ENCODE assay signal across 15 cellular contexts in genomic region chr13:27822258-27822872, GRCh38. TPM values are rescaled to one million over a fixed set of nuclear protein-coding genes. Genes with fewer than 3 reads are reported as not detected.
DNase-seq lines count a peak whose midpoint lies in the region; ATAC-seq, FAIRE-seq and TF ChIP-seq lines count a peak whose summit lies in the region.
"Had no signal": no experiment of that assay in that cellular context is flagged by ENCODE, and none has a peak within 500 bp of the region (broad histone marks: within the 10 kb centered on the region; RNA-seq: fewer than 3 reads in every experiment).

No MANE protein-coding gene starts in this region.

- peaks cover 0 to 1% (median 0%) of the 10 kb centered on the region in 3 donors for H3K9me3 Mint-ChIP-seq in IgD-negative memory B cell

- TF ChIP-seq POLR2A in endothelial cell of umbilical vein (IDR thresholded peaks at IDR 0.05; ENCODE audit: low read depth, low read length) = no peak

- H3K27me3 Mint-ChIP-seq in IgD-negative memory B cell = peaks cover 46% of the 10 kb centered on the region

- FAIRE-seq in endothelial cell of umbilical vein (lab: Jason Lieb, UNC) = no peak

- H3K27me3 ChIP-seq in HAP-1 (ENCODE audit: low read depth) (peaks cover 7% of the 10 kb centered on the region; the same call in 1 of the 2 replicates), endothelial cell of umbilical vein (ENCODE audit: control insufficient read depth in 2 of 2, insufficient read depth in 2 of 2, low read length in 2 of 2) (peaks cover 37 to 40% of the 10 kb centered on the region in 2 experiments)

- H3K4me3 ChIP-seq in HAP-1 (no peak overlapping the region), endothelial cell of umbilical vein (replicated peaks in 1 of 3; ENCODE audit: insufficient read depth in 1 of 3, low read depth in 1 of 3, low read length in 3 of 3) (no peak overlapping the region)

- dilution Hi-C loops in endothelial cell of umbilical vein (cut with MboI; ENCODE audit: extremely low pct_ligation_motif_present, low sequenced_read_pairs) = no loop called here

- POLR2A ChIA-PET in endothelial cell of umbilical vein (lab: Charles Lee) = no interaction called here

- H3K9me1 ChIP-seq in endothelial cell of umbilical vein (replicated peaks; ENCODE audit: control insufficient read depth, extremely low read depth, insufficient read depth, low read length) = no peaks in the 10 kb centered on the region

- no peaks in the 10 kb centered on the region for H4K20me1 ChIP-seq in endothelial cell of umbilical vein (replicated peaks; ENCODE audit: control insufficient read depth, extremely low read depth, insufficient read depth, low read length)

- no peak overlapping the region for H2AFZ ChIP-seq in endothelial cell of umbilical vein (ENCODE audit: low read depth, low read length)

- no peaks in the 10 kb centered on the region for H3K36me3 Mint-ChIP-seq in IgD-negative memory B cell
- H3K36me3 Mint-ChIP-seq: CD4-positive, alpha-beta memory T cell had no signal

- no TSS peak for BruUV-seq in endothelial cell of umbilical vein (replicated peaks; lab: Mats Ljungman, UMichigan)

- no peaks in the 10 kb centered on the region for H3K79me2 ChIP-seq in endothelial cell of umbilical vein (ENCODE audit: control insufficient read depth, insufficient read depth, low read length)

- no peak overlapping the region for H3K27ac ChIP-seq in endothelial cell of umbilical vein (ENCODE audit: insufficient read depth, low read depth, low read length)

- H3K9me3 ChIP-seq in HAP-1 = no peaks in the 10 kb centered on the region
- no peaks in the 10 kb centered on the region for H3K9me3 ChIP-seq in endothelial cell of umbilical vein (replicated peaks; ENCODE audit: control insufficient read depth, insufficient read depth, low read length)
- H3K9me3 ChIP-seq: BE2C had no signal

- DNase-seq in HAP-1 (ENCODE audit: low spot score in 2 of 2) (peak; percentile 40 to 56), endothelial cell of umbilical vein (ENCODE audit: low read depth, low spot score) (peak; percentile 6), islet precursor cell (peak; percentile 20), NCI-H510A treated with DMSO at 0.1 percent for 48 hours (lab: John Stamatoyannopoulos, UW) (no peak), NOMO-1 treated with DMSO at 0.1 percent for 48 hours (lab: John Stamatoyannopoulos, UW; ENCODE audit: unreplicated experiment) (no peak)
- DNase-seq: BE2C; CD4-positive, alpha-beta memory T cell; NCI-H1048; NCI-H146; SIG-M5 had no signal

- CTCF ChIA-PET in endothelial cell of umbilical vein (lab: Charles Lee) = interaction anchor here (0.8 to 10.9 kb wide), 6 partner anchors 9 to 460 kb away, joined by 3 to 484 read pairs (median 6); no protein-coding TSS in a partner anchor

- no peak overlapping the region for H3K9ac ChIP-seq in endothelial cell of umbilical vein (replicated peaks; ENCODE audit: extremely low read depth, insufficient read depth, low read length)

- H3K36me3 ChIP-seq in HAP-1 (replicated peaks) (no peaks in the 10 kb centered on the region), endothelial cell of umbilical vein (ENCODE audit: control insufficient read depth in 2 of 2, extremely low read depth in 1 of 2, insufficient read depth in 2 of 2, low read length in 2 of 2) (no peaks in the 10 kb centered on the region)
- H3K36me3 ChIP-seq: BE2C had no signal

- H3K4me1 ChIP-seq in HAP-1 = no peaks in the 10 kb centered on the region
- H3K4me1 ChIP-seq in endothelial cell of umbilical vein (ENCODE audit: control insufficient read depth, extremely low read depth, insufficient read depth, low read length) = no peaks in the 10 kb centered on the region
- H3K4me1 ChIP-seq: BE2C had no signal

- TF ChIP-seq CTCF in endothelial cell of umbilical vein (IDR thresholded peaks at IDR 0.05; ENCODE audit: extremely low read depth in 1 of 2, insufficient read depth in 1 of 2, low read depth in 1 of 2, low read length in 2 of 2) = no peak

- no peak for ATAC-seq in GM19023 (IDR thresholded peaks at IDR 0.05; ENCODE audit: unreplicated experiment)

- in situ Hi-C loops in HAP-1 (cut with MboI; ENCODE audit: low sequenced_read_pairs) = loop anchor here (10.0 kb wide), 1 partner anchor 288 kb away; no protein-coding TSS in a partner anchor

- no peak overlapping the region for H3K4me3 Mint-ChIP-seq in IgD-negative memory B cell
- H3K4me3 Mint-ChIP-seq: CD4-positive, alpha-beta memory T cell had no signal

- intact Hi-C loops in endothelial cell of umbilical vein (cut with micrococcal nuclease) = no loop called here

- H3K27ac Mint-ChIP-seq in IgD-negative memory B cell = peak overlapping the region in 2 of 3 donors; percentile 19 to 39
- H3K27ac Mint-ChIP-seq: CD4-positive, alpha-beta memory T cell had no signal

- peaks cover 0 to 2% (median 0%) of the 10 kb centered on the region in 3 donors for H3K4me1 Mint-ChIP-seq in IgD-negative memory B cell

- H3K4me2 ChIP-seq in endothelial cell of umbilical vein (ENCODE audit: insufficient read depth, low read length) = no peak overlapping the region

TF ChIP-seq in endothelial cell of umbilical vein, 7 proteins besides CTCF, POLR2A, EP300 and RAD21:
- TF ChIP-seq MYC (IDR thresholded peaks at IDR 0.05; ENCODE audit: low read depth, low read length) (no peak), FOS (IDR thresholded peaks at IDR 0.05; ENCODE audit: borderline replicate concordance, insufficient read depth, low read length) (no peak), EZH2 (IDR thresholded peaks at IDR 0.05; ENCODE audit: borderline replicate concordance, low read depth, low read length, severe bottlenecking) (no peak), JUN (IDR thresholded peaks at IDR 0.05; ENCODE audit: borderline replicate concordance, insufficient read depth, insufficient read length, low read depth) (no peak), MAX (IDR thresholded peaks at IDR 0.05; ENCODE audit: insufficient read depth, insufficient read length) (no peak), POLR2AphosphoS5 (IDR thresholded peaks at IDR 0.05; ENCODE audit: insufficient read depth, low read depth, low read length) (no peak), GATA2 (IDR thresholded peaks at IDR 0.05; ENCODE audit: insufficient read depth, insufficient read length, low read depth, low read length) (no peak)

RNA-seq across cellular contexts. Expression of gene GSX1, which starts 30.1 kb away (rescaled TPM):
- polyA plus RNA-seq in IgD-negative memory B cell (not detected), endothelial cell of umbilical vein (not detected in 2 replicates)
- total RNA-seq in endothelial cell of umbilical vein = not detected in 2 replicates
- polyA plus RNA-seq in endothelial cell of umbilical vein (2011; cell fraction: cytosol; rRNA removed) = not detected in 2 replicates
- polyA plus RNA-seq in endothelial cell of umbilical vein (2011; cell fraction: nucleus; rRNA removed) = not detected in 2 replicates
- polyA plus RNA-seq in endothelial cell of umbilical vein (2012) = not detected in 2 replicates
- not detected in 2 replicates for polyA minus RNA-seq in endothelial cell of umbilical vein
- polyA minus RNA-seq in endothelial cell of umbilical vein (2011; cell fraction: cytosol; rRNA and poly(A)+ RNA removed) = not detected
- polyA minus RNA-seq in endothelial cell of umbilical vein (2011; cell fraction: nucleus; rRNA and poly(A)+ RNA removed) = not detected in 2 replicates
- total RNA-seq: CD4-positive, alpha-beta memory T cell; OCI-LY7; RPMI7951 had no signal
- polyA plus RNA-seq: AG04450; CD4-positive, alpha-beta memory T cell had no signal

Comparison
In these comparisons a context has a peak if more than half of its experiments do, and no peak if none do; other contexts are left out.
1. DNase-seq: peak in HAP-1 (2 of 2), endothelial cell of umbilical vein (single experiment) and islet precursor cell (single experiment); none in NCI-H510A treated with DMSO at 0.1 percent for 48 hours (single experiment) and NOMO-1 treated with DMSO at 0.1 percent for 48 hours (single experiment).